Comparison of ENCODE assay signal across 8 cellular contexts in genomic region chr17:4710693-4711634, GRCh38. TPM values are rescaled to one million over a fixed set of nuclear protein-coding genes. Genes with fewer than 3 reads are reported as not detected.
DNase-seq lines count a peak whose midpoint lies in the region; ATAC-seq and TF ChIP-seq lines count a peak whose summit lies in the region.

No MANE protein-coding gene starts in this region.

- H3K36me3 ChIP-seq in CD8-positive, alpha-beta memory T cell (ENCODE audit: insufficient read depth, low read length): peaks cover 2% of the 10 kb centered on the region
- H3K36me3 ChIP-seq in mesendoderm (ENCODE audit: control insufficient read depth, insufficient read depth, low read length): no peaks in the 10 kb centered on the region
- peaks cover 0 to 11% (median under 1%) of the 10 kb centered on the region in 5 donors for H3K36me3 ChIP-seq in subcutaneous abdominal adipose tissue (ENCODE audit: control insufficient read depth in 5 of 5, insufficient read depth in 5 of 5, low read length in 5 of 5)

- POLR2A ChIA-PET in CD8-positive, alpha-beta memory T cell (lab: Charles Lee): interaction anchor here (0.6 to 2.8 kb wide), 11 partner anchors 11 to 189 kb away, joined by 3 to 24 read pairs (median 4); partner anchors contain the start of genes GLTPD2, MED11 and PLD2

- H2BK120ac ChIP-seq in mesendoderm (ENCODE audit: low read depth, low read length): no peak overlapping the region

- no peaks in the 10 kb centered on the region for H3K79me1 ChIP-seq in mesendoderm (ENCODE audit: low read length)

- H3K27me3 Mint-ChIP-seq in CD8-positive, alpha-beta memory T cell: peaks cover 0 to 2% of the 10 kb centered on the region in 2 donors

- H3K4me2 ChIP-seq in mesendoderm (ENCODE audit: low read length): peak overlapping the region; percentile 56

- no peaks in the 10 kb centered on the region for H3K79me2 ChIP-seq in mesendoderm (ENCODE audit: control insufficient read depth, insufficient read depth, low read length)

- H3K9me3 ChIP-seq in CD8-positive, alpha-beta memory T cell (ENCODE audit: low read length): no peaks in the 10 kb centered on the region
- peaks cover 0 to 3% (median 0%) of the 10 kb centered on the region in 5 donors for H3K9me3 ChIP-seq in subcutaneous abdominal adipose tissue (ENCODE audit: control insufficient read depth in 5 of 5, low read length in 5 of 5)

- no CpG with 5 or more reads among the region's 57 CpGs for WGBS in mesendoderm (ENCODE audit: extremely low coverage, insufficient coverage, low lambda C conversion rate)

- peaks cover 2 to 27% (median 4%) of the 10 kb centered on the region in 3 donors for H3K36me3 Mint-ChIP-seq in CD8-positive, alpha-beta memory T cell

- peak; percentile 15 for ATAC-seq in HG03175 (IDR thresholded peaks at IDR 0.05; ENCODE audit: unreplicated experiment)

- peak overlapping the region; percentile 24 for H3K18ac ChIP-seq in mesendoderm (ENCODE audit: low read length)

- peak overlapping the region; percentile 77 for H3K27ac ChIP-seq in CD8-positive, alpha-beta memory T cell (ENCODE audit: low read depth, low read length)
- H3K27ac ChIP-seq in VCaP: peak overlapping the region; percentile 75
- no peak overlapping the region for H3K27ac ChIP-seq in mesendoderm (ENCODE audit: low read depth, low read length)
- H3K27ac ChIP-seq in subcutaneous abdominal adipose tissue (ENCODE audit: low read depth, low read length): peak overlapping the region; percentile 24

- H3K56ac ChIP-seq in mesendoderm (ENCODE audit: low read length): peak overlapping the region; percentile 83

- H3K9me3 Mint-ChIP-seq in CD8-positive, alpha-beta memory T cell: no peaks in the 10 kb centered on the region

- H4K5ac ChIP-seq in mesendoderm (ENCODE audit: low read length): no peak overlapping the region

- no peak overlapping the region for H2BK15ac ChIP-seq in mesendoderm (replicated peaks; ENCODE audit: low read depth)

- no peak overlapping the region for H4K8ac ChIP-seq in mesendoderm (ENCODE audit: low read depth, low read length)

- DNase-seq in CD8-positive, alpha-beta memory T cell: peak in 4 of 5 donors; percentile 18 to 73 (median 54)
- no peak for DNase-seq in choroid plexus epithelial cell (ENCODE audit: low read depth)
- no peak for DNase-seq in mesendoderm
- no peak for DNase-seq in D341Med (ENCODE audit: low spot score)
- DNase-seq in hepatic stellate cell (ENCODE audit: low spot score): no peak

- H3K4me3 ChIP-seq in CD8-positive, alpha-beta memory T cell (ENCODE audit: low read length): peak overlapping the region; percentile 86
- H3K4me3 ChIP-seq in choroid plexus epithelial cell (ENCODE audit: low read depth, low read length): peak overlapping the region; percentile 65
- H3K4me3 ChIP-seq in mesendoderm (ENCODE audit: low read length): peak overlapping the region; percentile 62
- peak overlapping the region; percentile 55 to 76 (median 70) for H3K4me3 ChIP-seq in subcutaneous abdominal adipose tissue (ENCODE audit: low read depth in 1 of 5, low read length in 5 of 5)

- H3K27ac Mint-ChIP-seq in CD8-positive, alpha-beta memory T cell: peak overlapping the region; percentile 68 to 98 (median 94)

- CTCF ChIA-PET in CD8-positive, alpha-beta memory T cell (lab: Charles Lee): interaction anchor here (0.8 to 5.2 kb wide), 21 partner anchors 10 to 260 kb away, joined by 3 to 52 read pairs (median 5); partner anchors contain the start of genes C17orf107, CXCL16, GLTPD2 and MED11

- no peak overlapping the region for H3K23ac ChIP-seq in mesendoderm (ENCODE audit: low read length)

- peak overlapping the region; percentile 71 for H3K9ac ChIP-seq in mesendoderm (ENCODE audit: low read length)
- H3K9ac ChIP-seq in subcutaneous abdominal adipose tissue (ENCODE audit: low read length in 5 of 5): peak overlapping the region in 4 of 5 donors; percentile 28 to 78 (median 69)

- no peak overlapping the region for H3K4ac ChIP-seq in mesendoderm (ENCODE audit: low read depth, low read length)

- H3K4me1 ChIP-seq in CD8-positive, alpha-beta memory T cell (ENCODE audit: insufficient read depth, low read length): peaks cover 48% of the 10 kb centered on the region
- no peaks in the 10 kb centered on the region for H3K4me1 ChIP-seq in mesendoderm (ENCODE audit: control insufficient read depth, low read depth, low read length)
- peaks cover 0 to 50% (median 28%) of the 10 kb centered on the region in 5 donors for H3K4me1 ChIP-seq in subcutaneous abdominal adipose tissue (ENCODE audit: control insufficient read depth in 5 of 5, insufficient read depth in 5 of 5, low read length in 5 of 5)

- peak overlapping the region; percentile 78 to 99 (median 98) for H3K4me3 Mint-ChIP-seq in CD8-positive, alpha-beta memory T cell

- no peak overlapping the region for H2AK5ac ChIP-seq in mesendoderm (ENCODE audit: low read length)

- no peaks in the 10 kb centered on the region for H3K27me3 ChIP-seq in CD8-positive, alpha-beta memory T cell (ENCODE audit: insufficient read depth, low read length, poor library complexity, severe bottlenecking)
- no peaks in the 10 kb centered on the region for H3K27me3 ChIP-seq in mesendoderm (ENCODE audit: insufficient read depth, low read length, poor library complexity)
- H3K27me3 ChIP-seq in subcutaneous abdominal adipose tissue (ENCODE audit: control insufficient read depth in 5 of 5, insufficient read depth in 4 of 5, low read length in 5 of 5): no peaks in the 10 kb centered on the region

- H3K4me1 Mint-ChIP-seq in CD8-positive, alpha-beta memory T cell: peaks cover 50 to 60% (median 55%) of the 10 kb centered on the region in 3 donors

- H2BK5ac ChIP-seq in mesendoderm (ENCODE audit: low read length): no peak overlapping the region

- TF ChIP-seq CTCF in VCaP (conservative IDR thresholded peaks at IDR 0.05) (no peak), choroid plexus epithelial cell (conservative IDR thresholded peaks at IDR 0.05; ENCODE audit: low read depth, low read length) (no peak)

RNA-seq across cellular contexts. Expression of gene ARRB2, which starts 0.5 kb away (rescaled TPM):
- total RNA-seq in CD8-positive, alpha-beta memory T cell: 100 to 1,000 TPM; 170 to 172 TPM
- 69.4 TPM for polyA plus RNA-seq in CD8-positive, alpha-beta memory T cell
- polyA plus RNA-seq in mesendoderm (2013, experiment 1 of 2): 33.5 TPM
- 33.1 TPM for polyA plus RNA-seq in mesendoderm (2013, experiment 2 of 2)

RNA-seq across cellular contexts. Expression of gene PELP1, which starts 7.0 kb away (rescaled TPM):
- total RNA-seq in CD8-positive, alpha-beta memory T cell: 10 to 100 TPM; 95.6 to 99.2 TPM
- polyA plus RNA-seq in CD8-positive, alpha-beta memory T cell: 12.6 TPM
- polyA plus RNA-seq in mesendoderm (2013, experiment 1 of 2): 79.4 TPM
- 77.5 TPM for polyA plus RNA-seq in mesendoderm (2013, experiment 2 of 2)

RNA-seq across cellular contexts. Expression of gene MED11, which starts 20.3 kb away (rescaled TPM):
- 10 to 100 TPM; 23.4 to 26.7 TPM for total RNA-seq in CD8-positive, alpha-beta memory T cell
- polyA plus RNA-seq in CD8-positive, alpha-beta memory T cell: 58.9 TPM
- polyA plus RNA-seq in mesendoderm (2013, experiment 1 of 2): 25.0 TPM
- polyA plus RNA-seq in mesendoderm (2013, experiment 2 of 2): 26.6 TPM

RNA-seq across cellular contexts. Expression of gene ZMYND15, which starts 28.7 kb away (rescaled TPM):
- under 1 TPM in 1 of 2 experiments, not detected in 1; 0.09 TPM for total RNA-seq in CD8-positive, alpha-beta memory T cell
- not detected for polyA plus RNA-seq in CD8-positive, alpha-beta memory T cell
- polyA plus RNA-seq in mesendoderm (2013, experiment 1 of 2): 0.11 TPM
- polyA plus RNA-seq in mesendoderm (2013, experiment 2 of 2): 0.08 TPM

RNA-seq across cellular contexts. Expression of gene CXCL16, which starts 28.8 kb away (rescaled TPM):
- 1 to 10 TPM; 2.4 to 2.8 TPM for total RNA-seq in CD8-positive, alpha-beta memory T cell
- polyA plus RNA-seq in CD8-positive, alpha-beta memory T cell: 3.0 TPM
- polyA plus RNA-seq in mesendoderm (2013, experiment 1 of 2): 0.46 TPM
- polyA plus RNA-seq in mesendoderm (2013, experiment 2 of 2): 0.45 TPM

Comparison
In these comparisons a context has a peak if more than half of its experiments do, and no peak if none do; other contexts are left out.
1. DNase-seq: peak in CD8-positive, alpha-beta memory T cell (4 of 5); none in choroid plexus epithelial cell (single experiment), mesendoderm (single experiment), D341Med (single experiment) and hepatic stellate cell (single experiment).
2. Peak in every context shown above with its lines, with median percentiles within 50 percentile points of each other: H3K4me3 ChIP-seq.